Comparison of ENCODE assay signal across 42 cellular contexts in genomic region chr6:27972750-27973149, GRCh38. TPM values are rescaled to one million over a fixed set of nuclear protein-coding genes. Genes with fewer than 3 reads are reported as not detected.
"Had no signal": no experiment of that assay in that cellular context is flagged by ENCODE, and none has a peak within 500 bp of the region (broad histone marks: within the 10 kb centered on the region; RNA-seq: fewer than 3 reads in every experiment).

No MANE protein-coding gene starts in this region.

- H3K27me3 Mint-ChIP-seq: brain had no signal

- H3K36me3 ChIP-seq: adrenal gland, ascending aorta, brain microvascular endothelial cell, breast epithelium, cardiac muscle cell had no signal

- H3K9me3 Mint-ChIP-seq: activated T-helper 1 cell treated with anti-CD3 and anti-CD28 coated beads, Interleukin-12 subunit alpha, Interleukin-12 subunit beta, Interleukin-2, Interleukin-4 antibody, amounts not matched to agents 30 ng/mL and 10 ng/mL and 1 ng/mL, durations not matched to agents 14 hours and 24 hours and 36 hours; central memory CD8-positive, alpha-beta T cell had no signal

- H3K9me3 ChIP-seq: body of pancreas had no signal

- H3K4me3 ChIP-seq: adrenal gland, ascending aorta, body of pancreas, breast epithelium, cardiac muscle cell had no signal

- H3K4me3 Mint-ChIP-seq: activated naive CD4-positive, alpha-beta T cell treated with anti-CD3 and anti-CD28 coated beads for 36 hours; activated naive CD4-positive, alpha-beta T cell treated with anti-CD3 and anti-CD28 coated beads, Interleukin-2, amount 10 ng/mL, durations not matched to agents 7 days and 5 days; activated naive CD4-positive, alpha-beta T cell treated with anti-CD3 and anti-CD28 coated beads, Interleukin-2, amount 50 U/mL, for 24 hours; activated naive CD8-positive, alpha-beta T cell; activated naive CD8-positive, alpha-beta T cell treated with anti-CD3 and anti-CD28 coated beads for 36 hours; activated naive CD8-positive, alpha-beta T cell treated with anti-CD3 and anti-CD28 coated beads, Interleukin-2, amount 10 ng/mL, durations not matched to agents 7 days and 5 days; activated naive CD8-positive, alpha-beta T cell treated with anti-CD3 and anti-CD28 coated beads, Interleukin-2, amount 50 U/mL, for 24 hours; activated T-cell treated with anti-CD3 and anti-CD28 coated beads, Interleukin-2, amount 50 U/mL, for 4 hours; activated T-cell treated with anti-CD3 and anti-CD28 coated beads, Interleukin-2, amount 50 U/mL, for 72 hours; activated T-helper 1 cell treated with anti-CD3 and anti-CD28 coated beads, Interleukin-12 subunit alpha, Interleukin-12 subunit beta, Interleukin-2, Interleukin-4 antibody, amounts not matched to agents 30 ng/mL and 10 ng/mL and 1 ng/mL, durations not matched to agents 14 hours and 24 hours and 36 hours; activated T-helper 17 cell treated with anti-CD3 and anti-CD28 coated beads, Interleukin-2, amount 50 U/mL, for 72 hours; brain; central memory CD8-positive, alpha-beta T cell had no signal

- H3K27me3 ChIP-seq: adrenal gland, ascending aorta, body of pancreas, brain microvascular endothelial cell had no signal

- H3K36me3 Mint-ChIP-seq: activated naive CD4-positive, alpha-beta T cell treated with anti-CD3 and anti-CD28 coated beads, Interleukin-2, amount 10 ng/mL, durations not matched to agents 7 days and 5 days; activated naive CD4-positive, alpha-beta T cell treated with anti-CD3 and anti-CD28 coated beads, Interleukin-2, amount 50 U/mL, for 72 hours; activated naive CD8-positive, alpha-beta T cell; activated naive CD8-positive, alpha-beta T cell treated with anti-CD3 and anti-CD28 coated beads, Interleukin-2, amount 10 ng/mL, durations not matched to agents 7 days and 5 days; brain had no signal

- H3K27ac Mint-ChIP-seq: activated naive CD4-positive, alpha-beta T cell treated with anti-CD3 and anti-CD28 coated beads for 36 hours; activated naive CD4-positive, alpha-beta T cell treated with anti-CD3 and anti-CD28 coated beads, Interleukin-2, amount 10 ng/mL, durations not matched to agents 7 days and 5 days; activated naive CD4-positive, alpha-beta T cell treated with anti-CD3 and anti-CD28 coated beads, Interleukin-2, amount 50 U/mL, for 24 hours; activated naive CD4-positive, alpha-beta T cell treated with anti-CD3 and anti-CD28 coated beads, Interleukin-2, amount 50 U/mL, for 72 hours; activated naive CD8-positive, alpha-beta T cell; activated naive CD8-positive, alpha-beta T cell treated with anti-CD3 and anti-CD28 coated beads for 36 hours; activated naive CD8-positive, alpha-beta T cell treated with anti-CD3 and anti-CD28 coated beads, Interleukin-2, amount 10 ng/mL, durations not matched to agents 7 days and 5 days; activated naive CD8-positive, alpha-beta T cell treated with anti-CD3 and anti-CD28 coated beads, Interleukin-2, amount 50 U/mL, for 24 hours; activated T-cell treated with anti-CD3 and anti-CD28 coated beads, Interleukin-2, amount 50 U/mL, for 72 hours; activated T-helper 1 cell treated with anti-CD3 and anti-CD28 coated beads, Interleukin-12 subunit alpha, Interleukin-12 subunit beta, Interleukin-2, Interleukin-4 antibody, amounts not matched to agents 30 ng/mL and 10 ng/mL and 1 ng/mL, durations not matched to agents 14 hours and 24 hours and 36 hours; activated T-helper 17 cell treated with anti-CD3 and anti-CD28 coated beads, Interleukin-2, amount 50 U/mL, for 72 hours; activated T-helper 2 cell treated with anti-CD3 and anti-CD28 coated beads, Interferon-gamma antibody, Interleukin-2, Interleukin-4, amounts not matched to agents 10 μg/mL and 5 μg/mL and 100 μg/mL, durations not matched to agents 14 hours and 24 hours and 36 hours; brain had no signal

- FAIRE-seq: astrocyte, bronchial epithelial cell had no signal

- H3K4me1 Mint-ChIP-seq: activated naive CD4-positive, alpha-beta T cell treated with anti-CD3 and anti-CD28 coated beads, Interleukin-2, amount 10 ng/mL, durations not matched to agents 7 days and 5 days; activated naive CD4-positive, alpha-beta T cell treated with anti-CD3 and anti-CD28 coated beads, Interleukin-2, amount 50 U/mL, for 24 hours; activated naive CD8-positive, alpha-beta T cell treated with anti-CD3 and anti-CD28 coated beads for 36 hours; activated naive CD8-positive, alpha-beta T cell treated with anti-CD3 and anti-CD28 coated beads, Interleukin-2, amount 10 ng/mL, durations not matched to agents 7 days and 5 days; activated naive CD8-positive, alpha-beta T cell treated with anti-CD3 and anti-CD28 coated beads, Interleukin-2, amount 50 U/mL, for 24 hours; activated T-helper 17 cell treated with anti-CD3 and anti-CD28 coated beads, Interleukin-2, amount 50 U/mL, for 72 hours; brain; central memory CD8-positive, alpha-beta T cell had no signal

- DNase-seq: activated effector memory CD4-positive, alpha-beta T cell treated with anti-CD3 and anti-CD28 coated beads, Interleukin-2, amount 50 U/mL, for 16 hours; activated effector memory CD4-positive, alpha-beta T cell treated with Interleukin-2 at 50 U/mL for 16 hours; activated gamma-delta T cell; activated gamma-delta T cell treated with Interleukin-2 at 50 U/mL for 16 hours; activated naive CD4-positive, alpha-beta T cell; activated naive CD4-positive, alpha-beta T cell treated with anti-CD3 and anti-CD28 coated beads for 36 hours; activated naive CD4-positive, alpha-beta T cell treated with anti-CD3 and anti-CD28 coated beads, Interleukin-2, amount 10 ng/mL, durations not matched to agents 7 days and 5 days; activated naive CD4-positive, alpha-beta T cell treated with anti-CD3 and anti-CD28 coated beads, Interleukin-2, amount 50 U/mL, for 16 hours; activated naive CD4-positive, alpha-beta T cell treated with Interleukin-2 at 50 U/mL for 16 hours; activated naive CD8-positive, alpha-beta T cell treated with anti-CD3 and anti-CD28 coated beads for 36 hours; activated naive CD8-positive, alpha-beta T cell treated with anti-CD3 and anti-CD28 coated beads, Interleukin-2, amount 10 ng/mL, durations not matched to agents 7 days and 5 days; activated naive CD8-positive, alpha-beta T cell treated with anti-CD3 and anti-CD28 coated beads, Interleukin-2, amount 50 U/mL, for 24 hours; activated T-cell treated with anti-CD3 and anti-CD28 coated beads, Interleukin-2, amount 50 U/mL, for 4 hours; activated T-cell treated with anti-CD3 and anti-CD28 coated beads, Interleukin-2, amount 50 U/mL, for 48 hours; activated T-cell treated with anti-CD3 and anti-CD28 coated beads, Interleukin-2, amount 50 U/mL, for 72 hours; adrenal gland; amniotic stem cell; amygdala; anterior cingulate cortex; aorta; body of pancreas; brain microvascular endothelial cell; caudate nucleus; central memory CD4-positive, alpha-beta T cell; cerebellar nuclear complex had no signal

- ATAC-seq: activated naive CD4-positive, alpha-beta T cell treated with anti-CD3 and anti-CD28 coated beads, Interleukin-2, amount 50 U/mL, for 72 hours; activated naive CD8-positive, alpha-beta T cell treated with anti-CD3 and anti-CD28 coated beads, Interleukin-2, amount 50 U/mL, for 24 hours; activated T-cell treated with anti-CD3 and anti-CD28 coated beads, Interleukin-2, amount 50 U/mL, for 4 hours; activated T-cell treated with anti-CD3 and anti-CD28 coated beads, Interleukin-2, amount 50 U/mL, for 72 hours; activated T-helper 17 cell treated with anti-CD3 and anti-CD28 coated beads, Interleukin-2, amount 50 U/mL, for 72 hours; body of pancreas had no signal

- H3K27ac ChIP-seq: adrenal gland, ascending aorta, body of pancreas, brain microvascular endothelial cell, breast epithelium, cardiac muscle cell had no signal

- H3K4me1 ChIP-seq: adrenal gland, ascending aorta, body of pancreas, breast epithelium had no signal

RNA-seq across cellular contexts. Expression of gene OR2B6, which starts 15.7 kb away (rescaled TPM):
- total RNA-seq: activated naive CD4-positive, alpha-beta T cell treated with anti-CD3 and anti-CD28 coated beads for 36 hours; activated naive CD4-positive, alpha-beta T cell treated with anti-CD3 and anti-CD28 coated beads, Interleukin-2, amount 50 U/mL, for 72 hours; activated naive CD8-positive, alpha-beta T cell treated with anti-CD3 and anti-CD28 coated beads for 36 hours; activated naive CD8-positive, alpha-beta T cell treated with anti-CD3 and anti-CD28 coated beads, Interleukin-2, amount 10 ng/mL, durations not matched to agents 7 days and 5 days; activated T-cell treated with anti-CD3 and anti-CD28 coated beads, Interleukin-2, amount 50 U/mL, for 4 hours; activated T-helper 1 cell treated with anti-CD3 and anti-CD28 coated beads, Interleukin-12 subunit alpha, Interleukin-12 subunit beta, Interleukin-2, Interleukin-4 antibody, amounts not matched to agents 30 ng/mL and 10 ng/mL and 1 ng/mL, durations not matched to agents 14 hours and 24 hours and 36 hours; activated T-helper 2 cell treated with anti-CD3 and anti-CD28 coated beads, Interferon-gamma antibody, Interleukin-2, Interleukin-4, amounts not matched to agents 10 μg/mL and 5 μg/mL and 100 μg/mL, durations not matched to agents 14 hours and 24 hours and 36 hours; adrenal gland; aorta; ascending aorta; astrocyte; body of pancreas; breast epithelium; bronchial epithelial cell; cardiac muscle cell; cardiac septum; cerebellum; chondrocyte had no signal
- polyA plus RNA-seq: adipose tissue, adrenal gland, aorta, cardiac muscle cell had no signal
